2 cellular contexts compared by ENCODE assay signal in the genomic region with DNA sequence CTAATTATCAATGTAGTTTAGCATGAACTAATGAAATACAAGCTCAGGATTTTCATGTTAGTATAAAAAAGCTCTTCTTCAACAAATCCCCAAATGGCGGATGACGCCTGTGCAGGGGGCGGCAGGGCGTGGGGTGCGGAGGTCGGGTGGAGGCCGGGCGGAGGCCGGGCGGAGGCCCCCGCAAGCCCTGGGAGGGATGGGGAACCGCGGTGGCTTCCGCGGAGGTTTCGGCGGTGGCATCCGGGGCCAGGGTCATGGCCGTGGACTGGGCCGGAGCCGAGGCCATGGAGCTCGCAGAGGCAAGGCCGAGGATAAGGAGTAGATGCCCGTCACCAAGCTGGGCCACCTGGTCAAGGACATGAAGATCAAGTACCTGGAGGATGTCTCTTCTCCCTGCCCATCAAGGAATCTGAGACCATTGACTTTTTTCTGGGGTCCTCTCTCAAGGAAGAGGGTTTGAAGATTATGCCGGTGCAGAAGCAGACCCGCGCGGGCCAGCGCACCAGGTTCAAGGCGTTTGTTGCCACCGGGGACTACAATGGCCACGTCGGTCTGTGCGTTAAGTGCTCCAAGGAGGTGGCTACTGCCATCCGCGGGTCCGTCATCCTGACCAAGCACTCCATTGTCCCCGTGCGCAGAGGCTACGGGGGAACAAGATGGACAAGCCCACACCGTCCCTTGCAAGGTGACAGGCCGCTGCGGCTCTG.
TF ChIP-seq lines count a peak whose summit lies in the region.

No MANE protein-coding gene starts in this region.

TF ChIP-seq in HepG2, 621 proteins besides CTCF, POLR2A, EP300 and RAD21 (continues in another document):
- TF ChIP-seq MTF1 (CRISPR knock-in tag; IDR thresholded peaks at IDR 0.05) (no peak), YY1 (IDR thresholded peaks at IDR 0.05; ENCODE audit: insufficient read depth, insufficient replicate concordance, low read depth, low read length) (no peak), ZNF10 (CRISPR knock-in tag; IDR thresholded peaks at IDR 0.05; ENCODE audit: borderline replicate concordance, low read depth) (no peak), NR2C2 (CRISPR knock-in tag; IDR thresholded peaks at IDR 0.05; ENCODE audit: borderline replicate concordance) (no peak), SRF (IDR thresholded peaks at IDR 0.05; ENCODE audit: low read depth, low read length) (no peak), ZNF607 (CRISPR knock-in tag; IDR thresholded peaks at IDR 0.05; ENCODE audit: borderline replicate concordance) (no peak)
- TF ChIP-seq, protein P1, sequence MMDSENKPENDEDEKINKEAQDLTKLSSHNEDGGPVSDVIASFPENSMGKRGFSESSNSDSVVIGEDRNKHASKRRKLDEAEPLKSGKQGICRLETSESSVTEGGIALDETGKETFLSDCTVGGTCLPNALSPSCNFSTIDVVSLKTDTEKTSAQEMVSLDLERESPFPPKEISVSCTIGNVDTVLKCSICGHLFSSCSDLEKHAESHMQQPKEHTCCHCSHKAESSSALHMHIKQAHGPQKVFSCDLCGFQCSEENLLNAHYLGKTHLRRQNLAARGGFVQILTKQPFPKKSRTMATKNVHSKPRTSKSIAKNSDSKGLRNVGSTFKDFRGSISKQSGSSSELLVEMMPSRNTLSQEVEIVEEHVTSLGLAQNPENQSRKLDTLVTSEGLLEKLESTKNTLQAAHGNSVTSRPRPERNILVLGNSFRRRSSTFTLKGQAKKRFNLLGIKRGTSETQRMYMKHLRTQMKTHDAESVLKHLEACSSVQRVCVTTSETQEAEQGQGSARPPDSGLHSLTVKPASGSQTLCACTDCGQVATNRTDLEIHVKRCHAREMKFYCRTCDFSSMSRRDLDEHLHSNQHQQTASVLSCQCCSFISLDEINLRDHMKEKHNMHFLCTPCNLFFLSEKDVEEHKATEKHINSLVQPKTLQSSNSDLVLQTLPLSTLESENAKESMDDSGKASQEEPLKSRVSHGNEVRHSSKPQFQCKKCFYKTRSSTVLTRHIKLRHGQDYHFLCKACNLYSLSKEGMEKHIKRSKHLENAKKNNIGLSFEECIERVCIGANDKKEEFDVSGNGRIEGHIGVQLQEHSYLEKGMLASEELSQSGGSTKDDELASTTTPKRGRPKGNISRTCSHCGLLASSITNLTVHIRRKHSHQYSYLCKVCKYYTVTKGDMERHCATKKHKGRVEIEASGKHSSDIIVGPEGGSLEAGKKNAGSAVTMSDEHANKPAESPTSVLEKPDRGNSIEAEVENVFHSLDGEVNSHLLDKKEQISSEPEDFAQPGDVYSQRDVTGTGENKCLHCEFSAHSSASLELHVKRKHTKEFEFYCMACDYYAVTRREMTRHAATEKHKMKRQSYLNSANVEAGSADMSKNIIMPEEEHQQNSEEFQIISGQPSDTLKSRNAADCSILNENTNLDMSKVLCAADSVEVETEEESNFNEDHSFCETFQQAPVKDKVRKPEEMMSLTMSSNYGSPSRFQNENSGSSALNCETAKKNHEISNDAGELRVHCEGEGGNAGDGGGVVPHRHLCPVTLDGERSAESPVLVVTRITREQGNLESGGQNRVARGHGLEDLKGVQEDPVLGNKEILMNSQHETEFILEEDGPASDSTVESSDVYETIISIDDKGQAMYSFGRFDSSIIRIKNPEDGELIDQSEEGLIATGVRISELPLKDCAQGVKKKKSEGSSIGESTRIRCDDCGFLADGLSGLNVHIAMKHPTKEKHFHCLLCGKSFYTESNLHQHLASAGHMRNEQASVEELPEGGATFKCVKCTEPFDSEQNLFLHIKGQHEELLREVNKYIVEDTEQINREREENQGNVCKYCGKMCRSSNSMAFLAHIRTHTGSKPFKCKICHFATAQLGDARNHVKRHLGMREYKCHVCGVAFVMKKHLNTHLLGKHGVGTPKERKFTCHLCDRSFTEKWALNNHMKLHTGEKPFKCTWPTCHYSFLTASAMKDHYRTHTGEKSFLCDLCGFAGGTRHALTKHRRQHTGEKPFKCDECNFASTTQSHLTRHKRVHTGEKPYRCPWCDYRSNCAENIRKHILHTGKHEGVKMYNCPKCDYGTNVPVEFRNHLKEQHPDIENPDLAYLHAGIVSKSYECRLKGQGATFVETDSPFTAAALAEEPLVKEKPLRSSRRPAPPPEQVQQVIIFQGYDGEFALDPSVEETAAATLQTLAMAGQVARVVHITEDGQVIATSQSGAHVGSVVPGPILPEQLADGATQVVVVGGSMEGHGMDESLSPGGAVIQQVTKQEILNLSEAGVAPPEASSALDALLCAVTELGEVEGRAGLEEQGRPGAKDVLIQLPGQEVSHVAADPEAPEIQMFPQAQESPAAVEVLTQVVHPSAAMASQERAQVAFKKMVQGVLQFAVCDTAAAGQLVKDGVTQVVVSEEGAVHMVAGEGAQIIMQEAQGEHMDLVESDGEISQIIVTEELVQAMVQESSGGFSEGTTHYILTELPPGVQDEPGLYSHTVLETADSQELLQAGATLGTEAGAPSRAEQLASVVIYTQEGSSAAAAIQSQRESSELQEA (CRISPR knock-in tag; IDR thresholded peaks at IDR 0.05; ENCODE audit: not compliant biosample characterization): no peak
- TF ChIP-seq, protein P2, sequence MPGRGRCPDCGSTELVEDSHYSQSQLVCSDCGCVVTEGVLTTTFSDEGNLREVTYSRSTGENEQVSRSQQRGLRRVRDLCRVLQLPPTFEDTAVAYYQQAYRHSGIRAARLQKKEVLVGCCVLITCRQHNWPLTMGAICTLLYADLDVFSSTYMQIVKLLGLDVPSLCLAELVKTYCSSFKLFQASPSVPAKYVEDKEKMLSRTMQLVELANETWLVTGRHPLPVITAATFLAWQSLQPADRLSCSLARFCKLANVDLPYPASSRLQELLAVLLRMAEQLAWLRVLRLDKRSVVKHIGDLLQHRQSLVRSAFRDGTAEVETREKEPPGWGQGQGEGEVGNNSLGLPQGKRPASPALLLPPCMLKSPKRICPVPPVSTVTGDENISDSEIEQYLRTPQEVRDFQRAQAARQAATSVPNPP (CRISPR knock-in tag; IDR thresholded peaks at IDR 0.05): no peak
- TF ChIP-seq, protein P3, sequence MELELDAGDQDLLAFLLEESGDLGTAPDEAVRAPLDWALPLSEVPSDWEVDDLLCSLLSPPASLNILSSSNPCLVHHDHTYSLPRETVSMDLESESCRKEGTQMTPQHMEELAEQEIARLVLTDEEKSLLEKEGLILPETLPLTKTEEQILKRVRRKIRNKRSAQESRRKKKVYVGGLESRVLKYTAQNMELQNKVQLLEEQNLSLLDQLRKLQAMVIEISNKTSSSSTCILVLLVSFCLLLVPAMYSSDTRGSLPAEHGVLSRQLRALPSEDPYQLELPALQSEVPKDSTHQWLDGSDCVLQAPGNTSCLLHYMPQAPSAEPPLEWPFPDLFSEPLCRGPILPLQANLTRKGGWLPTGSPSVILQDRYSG (CRISPR knock-in tag; IDR thresholded peaks at IDR 0.05): no peak

TF ChIP-seq in endothelial cell of umbilical vein, 7 proteins besides CTCF, POLR2A, EP300 and RAD21:
- no peak for TF ChIP-seq POLR2AphosphoS5 (IDR thresholded peaks at IDR 0.05; ENCODE audit: insufficient read depth, low read depth, low read length)
- no peak for TF ChIP-seq EZH2 (IDR thresholded peaks at IDR 0.05; ENCODE audit: borderline replicate concordance, low read depth, low read length, severe bottlenecking)
- no peak for TF ChIP-seq MYC (IDR thresholded peaks at IDR 0.05; ENCODE audit: low read depth, low read length)
- no peak for TF ChIP-seq JUN (IDR thresholded peaks at IDR 0.05; ENCODE audit: borderline replicate concordance, insufficient read depth, insufficient read length, low read depth)
- no peak for TF ChIP-seq GATA2 (IDR thresholded peaks at IDR 0.05; ENCODE audit: insufficient read depth, insufficient read length, low read depth, low read length)
- TF ChIP-seq, protein P4, sequence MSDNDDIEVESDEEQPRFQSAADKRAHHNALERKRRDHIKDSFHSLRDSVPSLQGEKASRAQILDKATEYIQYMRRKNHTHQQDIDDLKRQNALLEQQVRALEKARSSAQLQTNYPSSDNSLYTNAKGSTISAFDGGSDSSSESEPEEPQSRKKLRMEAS (IDR thresholded peaks at IDR 0.05; ENCODE audit: insufficient read depth, insufficient read length): no peak
- no peak for TF ChIP-seq FOS (IDR thresholded peaks at IDR 0.05; ENCODE audit: borderline replicate concordance, insufficient read depth, low read length)
